Comparison of ENCODE assay signal across 1 cellular context in genomic region chrX:70026851-70027200, GRCh38.
A peak's percentile ranks its signal among the peaks of the same experiment; 100 is the strongest.
TF ChIP-seq lines count a peak whose summit lies in the region.

No MANE protein-coding gene starts in this region.

TF ChIP-seq in liver, 16 proteins besides CTCF, POLR2A, EP300 and RAD21:
- TF ChIP-seq, protein P1, sequence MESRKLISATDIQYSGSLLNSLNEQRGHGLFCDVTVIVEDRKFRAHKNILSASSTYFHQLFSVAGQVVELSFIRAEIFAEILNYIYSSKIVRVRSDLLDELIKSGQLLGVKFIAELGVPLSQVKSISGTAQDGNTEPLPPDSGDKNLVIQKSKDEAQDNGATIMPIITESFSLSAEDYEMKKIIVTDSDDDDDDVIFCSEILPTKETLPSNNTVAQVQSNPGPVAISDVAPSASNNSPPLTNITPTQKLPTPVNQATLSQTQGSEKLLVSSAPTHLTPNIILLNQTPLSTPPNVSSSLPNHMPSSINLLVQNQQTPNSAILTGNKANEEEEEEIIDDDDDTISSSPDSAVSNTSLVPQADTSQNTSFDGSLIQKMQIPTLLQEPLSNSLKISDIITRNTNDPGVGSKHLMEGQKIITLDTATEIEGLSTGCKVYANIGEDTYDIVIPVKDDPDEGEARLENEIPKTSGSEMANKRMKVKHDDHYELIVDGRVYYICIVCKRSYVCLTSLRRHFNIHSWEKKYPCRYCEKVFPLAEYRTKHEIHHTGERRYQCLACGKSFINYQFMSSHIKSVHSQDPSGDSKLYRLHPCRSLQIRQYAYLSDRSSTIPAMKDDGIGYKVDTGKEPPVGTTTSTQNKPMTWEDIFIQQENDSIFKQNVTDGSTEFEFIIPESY (IDR thresholded peaks at IDR 0.05): no peak
- peak; percentile 72 for TF ChIP-seq NR2F2 (IDR thresholded peaks at IDR 0.05)
